ENCODE assay signal across 1 cellular context in the genomic region with DNA sequence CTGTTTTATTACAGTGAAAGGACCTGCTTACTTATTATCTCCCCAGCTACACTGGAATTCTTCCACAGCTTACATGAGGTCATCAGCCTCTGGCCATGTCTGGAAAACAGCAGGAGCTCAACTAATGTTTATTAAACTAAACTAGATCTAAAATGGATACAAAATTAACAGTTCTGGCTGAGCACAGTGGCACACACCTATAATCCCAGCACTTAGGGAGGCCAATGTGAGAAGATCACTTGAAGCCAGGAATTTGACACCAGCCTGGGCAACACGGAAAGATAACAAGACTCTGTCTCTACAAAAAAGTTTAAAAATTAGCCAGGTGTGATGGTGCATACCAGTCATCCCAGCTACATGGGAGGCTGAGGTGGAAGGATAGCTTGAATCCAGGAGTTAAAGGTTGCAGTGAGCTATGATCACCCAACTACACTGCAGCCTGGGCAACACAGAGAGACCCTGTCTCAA.
A peak's percentile ranks its signal among the peaks of the same experiment; 100 is the strongest.
TF ChIP-seq lines count a peak whose summit lies in the region.

No MANE protein-coding gene starts in this region.

TF ChIP-seq in HEK293, 187 proteins besides CTCF, POLR2A, EP300 and RAD21 (continued from another document and continues in another):
- TF ChIP-seq PATZ1 (tag by site-specific recombination; IDR thresholded peaks at IDR 0.05): peak; percentile 41
- no peak for TF ChIP-seq ZNF10 (tag by site-specific recombination; IDR thresholded peaks at IDR 0.05)
- TF ChIP-seq ZNF391 (tag by site-specific recombination; IDR thresholded peaks at IDR 0.05; ENCODE audit: borderline replicate concordance, low read depth): peak; percentile 86; the same call in 1 of the 2 replicates
- TF ChIP-seq ZNF660 (tag by site-specific recombination; IDR thresholded peaks at IDR 0.05): 0 out of 2 replicates have a peak, but pooled peaks have one; percentile 32
- TF ChIP-seq ZNF366 (tag by site-specific recombination; conservative IDR thresholded peaks at IDR 0.05): 0 out of 2 replicates have a peak, but pooled peaks have one; percentile 63
- no peak for TF ChIP-seq ZNF837 (tag by site-specific recombination; IDR thresholded peaks at IDR 0.05)
- TF ChIP-seq PRDM6 (tag by site-specific recombination; IDR thresholded peaks at IDR 0.05): peak; percentile 88
- TF ChIP-seq ZIC2 (tag by site-specific recombination; IDR thresholded peaks at IDR 0.05): peak; percentile 75
- TF ChIP-seq, protein P1, sequence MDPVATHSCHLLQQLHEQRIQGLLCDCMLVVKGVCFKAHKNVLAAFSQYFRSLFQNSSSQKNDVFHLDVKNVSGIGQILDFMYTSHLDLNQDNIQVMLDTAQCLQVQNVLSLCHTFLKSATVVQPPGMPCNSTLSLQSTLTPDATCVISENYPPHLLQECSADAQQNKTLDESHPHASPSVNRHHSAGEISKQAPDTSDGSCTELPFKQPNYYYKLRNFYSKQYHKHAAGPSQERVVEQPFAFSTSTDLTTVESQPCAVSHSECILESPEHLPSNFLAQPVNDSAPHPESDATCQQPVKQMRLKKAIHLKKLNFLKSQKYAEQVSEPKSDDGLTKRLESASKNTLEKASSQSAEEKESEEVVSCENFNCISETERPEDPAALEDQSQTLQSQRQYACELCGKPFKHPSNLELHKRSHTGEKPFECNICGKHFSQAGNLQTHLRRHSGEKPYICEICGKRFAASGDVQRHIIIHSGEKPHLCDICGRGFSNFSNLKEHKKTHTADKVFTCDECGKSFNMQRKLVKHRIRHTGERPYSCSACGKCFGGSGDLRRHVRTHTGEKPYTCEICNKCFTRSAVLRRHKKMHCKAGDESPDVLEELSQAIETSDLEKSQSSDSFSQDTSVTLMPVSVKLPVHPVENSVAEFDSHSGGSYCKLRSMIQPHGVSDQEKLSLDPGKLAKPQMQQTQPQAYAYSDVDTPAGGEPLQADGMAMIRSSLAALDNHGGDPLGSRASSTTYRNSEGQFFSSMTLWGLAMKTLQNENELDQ (tag by site-specific recombination; IDR thresholded peaks at IDR 0.05; ENCODE audit: low read depth): no peak
- peak; percentile 76; the same call in 1 of the 2 replicates for TF ChIP-seq HOXD13 (CRISPR knock-in tag; IDR thresholded peaks at IDR 0.05; ENCODE audit: borderline replicate concordance)
- no peak for TF ChIP-seq ZSCAN18 (tag by site-specific recombination; IDR thresholded peaks at IDR 0.05)
- TF ChIP-seq INSM2 (tag by site-specific recombination; IDR thresholded peaks at IDR 0.05): peak; percentile 89
- peak; percentile 79 for TF ChIP-seq BCL11A (tag by site-specific recombination; IDR thresholded peaks at IDR 0.05; ENCODE audit: low read depth)
- TF ChIP-seq RBAK (tag by site-specific recombination; IDR thresholded peaks at IDR 0.05): no peak
- peak; percentile 88 for TF ChIP-seq ZNF121 (tag by site-specific recombination; IDR thresholded peaks at IDR 0.05)
- TF ChIP-seq, protein P2, sequence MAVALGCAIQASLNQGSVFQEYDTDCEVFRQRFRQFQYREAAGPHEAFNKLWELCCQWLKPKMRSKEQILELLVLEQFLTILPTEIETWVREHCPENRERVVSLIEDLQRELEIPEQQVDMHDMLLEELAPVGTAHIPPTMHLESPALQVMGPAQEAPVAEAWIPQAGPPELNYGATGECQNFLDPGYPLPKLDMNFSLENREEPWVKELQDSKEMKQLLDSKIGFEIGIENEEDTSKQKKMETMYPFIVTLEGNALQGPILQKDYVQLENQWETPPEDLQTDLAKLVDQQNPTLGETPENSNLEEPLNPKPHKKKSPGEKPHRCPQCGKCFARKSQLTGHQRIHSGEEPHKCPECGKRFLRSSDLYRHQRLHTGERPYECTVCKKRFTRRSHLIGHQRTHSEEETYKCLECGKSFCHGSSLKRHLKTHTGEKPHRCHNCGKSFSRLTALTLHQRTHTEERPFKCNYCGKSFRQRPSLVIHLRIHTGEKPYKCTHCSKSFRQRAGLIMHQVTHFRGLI (tag by site-specific recombination; IDR thresholded peaks at IDR 0.05): peak; percentile 22; the same call in 1 of the 2 replicates
- no peak for TF ChIP-seq ZNF223 (tag by site-specific recombination; IDR thresholded peaks at IDR 0.05)
- TF ChIP-seq ZNF707 (tag by site-specific recombination; IDR thresholded peaks at IDR 0.05): no peak
- peak; percentile 64; the same call in 1 of the 2 replicates for TF ChIP-seq GLIS1 (tag by site-specific recombination; IDR thresholded peaks at IDR 0.05)
- TF ChIP-seq, protein P3, sequence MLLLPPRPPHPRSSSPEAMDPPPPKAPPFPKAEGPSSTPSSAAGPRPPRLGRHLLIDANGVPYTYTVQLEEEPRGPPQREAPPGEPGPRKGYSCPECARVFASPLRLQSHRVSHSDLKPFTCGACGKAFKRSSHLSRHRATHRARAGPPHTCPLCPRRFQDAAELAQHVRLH (tag by site-specific recombination; IDR thresholded peaks at IDR 0.05): 0 out of 2 replicates have a peak, but pooled peaks have one; percentile 43
- peak; percentile 93 for TF ChIP-seq FEZF1 (tag by site-specific recombination; IDR thresholded peaks at IDR 0.05)
- 0 out of 2 replicates have a peak, but pooled peaks have one; percentile 26 for TF ChIP-seq GLIS2 (tag by site-specific recombination; IDR thresholded peaks at IDR 0.05)
- no peak for TF ChIP-seq ZNF174 (tag by site-specific recombination; IDR thresholded peaks at IDR 0.05)
- peak; percentile 86 for TF ChIP-seq WT1 (tag by site-specific recombination; IDR thresholded peaks at IDR 0.05)
- no peak for TF ChIP-seq ZNF16 (tag by site-specific recombination; IDR thresholded peaks at IDR 0.05; ENCODE audit: low read depth)
- TF ChIP-seq ZNF692 (tag by site-specific recombination; IDR thresholded peaks at IDR 0.05): peak; percentile 47
- TF ChIP-seq TCF7L2 (IDR thresholded peaks at IDR 0.05; ENCODE audit: borderline replicate concordance, low read depth, low read length): 0 out of 2 replicates have a peak, but pooled peaks have one; percentile 54
- TF ChIP-seq ZNF501 (tag by site-specific recombination; IDR thresholded peaks at IDR 0.05): 0 out of 2 replicates have a peak, but pooled peaks have one; percentile 34
- no peak for TF ChIP-seq ZNF302 (tag by site-specific recombination; IDR thresholded peaks at IDR 0.05; ENCODE audit: low read depth)
- TF ChIP-seq TRIM28 (IDR thresholded peaks at IDR 0.05; ENCODE audit: borderline replicate concordance, low read length): peak; percentile 66
- no peak for TF ChIP-seq ZNF585B (tag by site-specific recombination; IDR thresholded peaks at IDR 0.05)
- TF ChIP-seq PRDM10 (tag by site-specific recombination; IDR thresholded peaks at IDR 0.05): peak; percentile 93
- TF ChIP-seq, protein P4, sequence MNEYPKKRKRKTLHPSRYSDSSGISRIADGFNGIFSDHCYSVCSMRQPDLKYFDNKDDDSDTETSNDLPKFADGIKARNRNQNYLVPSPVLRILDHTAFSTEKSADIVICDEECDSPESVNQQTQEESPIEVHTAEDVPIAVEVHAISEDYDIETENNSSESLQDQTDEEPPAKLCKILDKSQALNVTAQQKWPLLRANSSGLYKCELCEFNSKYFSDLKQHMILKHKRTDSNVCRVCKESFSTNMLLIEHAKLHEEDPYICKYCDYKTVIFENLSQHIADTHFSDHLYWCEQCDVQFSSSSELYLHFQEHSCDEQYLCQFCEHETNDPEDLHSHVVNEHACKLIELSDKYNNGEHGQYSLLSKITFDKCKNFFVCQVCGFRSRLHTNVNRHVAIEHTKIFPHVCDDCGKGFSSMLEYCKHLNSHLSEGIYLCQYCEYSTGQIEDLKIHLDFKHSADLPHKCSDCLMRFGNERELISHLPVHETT (tag by site-specific recombination; IDR thresholded peaks at IDR 0.05): peak; percentile 46; the same call in 1 of the 2 replicates
- peak; percentile 66 for TF ChIP-seq ZSCAN30 (tag by site-specific recombination; IDR thresholded peaks at IDR 0.05)
- TF ChIP-seq GLI2 (tag by site-specific recombination; IDR thresholded peaks at IDR 0.05; ENCODE audit: borderline replicate concordance, low read depth): peak; percentile 27; the same call in 1 of the 2 replicates
